ENCODE assay signal across 2 cellular contexts in the genomic region with DNA sequence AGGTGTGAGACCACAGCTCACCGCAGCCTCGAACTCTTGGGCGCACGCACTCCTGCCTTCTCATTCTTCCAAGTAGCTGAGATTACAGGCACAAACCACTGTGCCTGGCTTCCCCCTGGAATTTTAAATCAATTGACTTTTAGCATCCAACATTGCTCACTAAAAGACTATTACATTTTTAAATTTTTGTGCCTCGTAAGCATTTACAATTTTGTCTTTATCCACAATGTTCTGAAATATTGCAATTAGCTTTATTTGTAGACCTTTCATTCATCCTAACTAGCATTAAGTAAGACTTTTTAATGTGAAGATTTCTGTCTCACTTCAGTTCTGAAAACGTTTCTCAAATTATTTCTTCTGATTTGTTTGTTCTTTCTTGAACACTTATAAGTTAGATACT.
TF ChIP-seq lines count a peak whose summit lies in the region.

No MANE protein-coding gene starts in this region.

TF ChIP-seq in HepG2, 621 proteins besides CTCF, POLR2A, EP300 and RAD21:
- TF ChIP-seq MAFF (IDR thresholded peaks at IDR 0.05; ENCODE audit: low read depth, low read length) (0 out of 2 replicates have a peak, but pooled peaks have one; percentile 23), ZNF331 (CRISPR knock-in tag; IDR thresholded peaks at IDR 0.05) (no peak), MAFK (conservative IDR thresholded peaks at IDR 0.05 in 1 of 2, IDR thresholded peaks at IDR 0.05 in 1 of 2; ENCODE audit: low read length in 2 of 2) (peak in 1 of 2 experiments; percentile 62; a peak in 2 of 4 replicates)

TF ChIP-seq in IMR-90, 13 proteins besides CTCF, POLR2A, EP300 and RAD21:
- TF ChIP-seq RFX5 (IDR thresholded peaks at IDR 0.05; ENCODE audit: low read depth, low read length) (no peak), BHLHE40 (IDR thresholded peaks at IDR 0.05; ENCODE audit: low read depth, low read length) (no peak), MAFK (IDR thresholded peaks at IDR 0.05; ENCODE audit: low read depth, low read length) (peak; percentile 56)
- TF ChIP-seq, protein P1, sequence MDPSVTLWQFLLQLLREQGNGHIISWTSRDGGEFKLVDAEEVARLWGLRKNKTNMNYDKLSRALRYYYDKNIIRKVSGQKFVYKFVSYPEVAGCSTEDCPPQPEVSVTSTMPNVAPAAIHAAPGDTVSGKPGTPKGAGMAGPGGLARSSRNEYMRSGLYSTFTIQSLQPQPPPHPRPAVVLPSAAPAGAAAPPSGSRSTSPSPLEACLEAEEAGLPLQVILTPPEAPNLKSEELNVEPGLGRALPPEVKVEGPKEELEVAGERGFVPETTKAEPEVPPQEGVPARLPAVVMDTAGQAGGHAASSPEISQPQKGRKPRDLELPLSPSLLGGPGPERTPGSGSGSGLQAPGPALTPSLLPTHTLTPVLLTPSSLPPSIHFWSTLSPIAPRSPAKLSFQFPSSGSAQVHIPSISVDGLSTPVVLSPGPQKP (IDR thresholded peaks at IDR 0.05; ENCODE audit: borderline replicate concordance, low read depth, low read length) = no peak
TF ChIP-seq in IMR-90: peak in this region for 1.
